Comparison of ENCODE assay signal across 25 cellular contexts in genomic region chr5:125848746-125849145, GRCh38.
"Had no signal": no experiment of that assay in that cellular context is flagged by ENCODE, and none has a peak within 500 bp of the region (broad histone marks: within the 10 kb centered on the region; RNA-seq: fewer than 3 reads in every experiment).

No MANE protein-coding gene starts in this region.

- H3K27me3 Mint-ChIP-seq: activated B cell treated with CpG ODN at 0.5 μM for 24 hours; activated CD4-positive, alpha-beta memory T cell treated with anti-CD3 and anti-CD28 coated beads for 36 hours; activated CD4-positive, alpha-beta T cell treated with anti-CD3 and anti-CD28 coated beads for 36 hours; activated naive CD8-positive, alpha-beta T cell treated with anti-CD3 and anti-CD28 coated beads, Interleukin-2, amount 10 ng/mL, durations not matched to agents 7 days and 5 days; naive thymus-derived CD8-positive, alpha-beta T cell had no signal

- FAIRE-seq: kidney had no signal

- H3K4me3 ChIP-seq: gastroesophageal sphincter, left lung, ovary, prostate gland, right atrium auricular region, upper lobe of left lung had no signal

- H3K36me3 ChIP-seq: gastroesophageal sphincter, left lung, neutrophil, ovary, prostate gland, right atrium auricular region, upper lobe of left lung had no signal

- H3K27me3 ChIP-seq: gastroesophageal sphincter, left lung, neutrophil, ovary, right atrium auricular region, upper lobe of left lung had no signal

- H3K36me3 Mint-ChIP-seq: activated CD4-positive, alpha-beta memory T cell treated with anti-CD3 and anti-CD28 coated beads for 36 hours; activated naive CD8-positive, alpha-beta T cell treated with anti-CD3 and anti-CD28 coated beads, Interleukin-2, amount 10 ng/mL, durations not matched to agents 7 days and 5 days; naive thymus-derived CD8-positive, alpha-beta T cell had no signal

- H3K4me1 Mint-ChIP-seq: activated B cell treated with CpG ODN at 0.5 μM for 24 hours; activated CD4-positive, alpha-beta T cell treated with anti-CD3 and anti-CD28 coated beads for 36 hours; activated naive CD8-positive, alpha-beta T cell treated with anti-CD3 and anti-CD28 coated beads, Interleukin-2, amount 10 ng/mL, durations not matched to agents 7 days and 5 days; mesothelial cell of epicardium; naive thymus-derived CD8-positive, alpha-beta T cell had no signal

- H3K9me3 ChIP-seq: gastroesophageal sphincter, neutrophil, ovary, prostate gland, right atrium auricular region, upper lobe of left lung had no signal

- DNase-seq: activated B cell treated with CpG ODN at 0.5 μM for 24 hours; activated CD4-positive, alpha-beta memory T cell treated with anti-CD3 and anti-CD28 coated beads for 36 hours; activated CD4-positive, alpha-beta T cell treated with anti-CD3 and anti-CD28 coated beads for 36 hours; activated naive CD4-positive, alpha-beta T cell treated with Interleukin-2 at 50 U/mL for 16 hours; activated naive CD8-positive, alpha-beta T cell treated with anti-CD3 and anti-CD28 coated beads, Interleukin-2, amount 10 ng/mL, durations not matched to agents 7 days and 5 days; activated T-cell treated with anti-CD3 and anti-CD28 coated beads, Interleukin-2, amount 50 U/mL, for 48 hours; amygdala; dermis blood vessel endothelial cell; effector CD8-positive, alpha-beta T cell; head of caudate nucleus; kidney; left lung; naive thymus-derived CD8-positive, alpha-beta T cell; ovary; stimulated activated CD4-positive, alpha-beta T cell treated with anti-CD3 and anti-CD28 coated beads, Interleukin-4, amount 100 ng/mL, for 24 hours; stimulated activated naive CD8-positive, alpha-beta T cell treated with anti-CD3 and anti-CD28 coated beads, Interleukin-15, Interleukin-2, amounts not matched to agents 100 U/mL and 50 U/mL, for 24 hours; T1000; upper lobe of left lung had no signal

- ATAC-seq: activated CD4-positive, alpha-beta T cell treated with anti-CD3 and anti-CD28 coated beads for 36 hours; esophagus mucosa; gastroesophageal sphincter; left lung; naive thymus-derived CD8-positive, alpha-beta T cell; stimulated activated naive CD8-positive, alpha-beta T cell treated with anti-CD3 and anti-CD28 coated beads, Interleukin-15, Interleukin-2, amounts not matched to agents 100 U/mL and 50 U/mL, for 24 hours had no signal

- H3K4me3 Mint-ChIP-seq: activated B cell treated with CpG ODN at 0.5 μM for 24 hours; activated CD4-positive, alpha-beta memory T cell treated with anti-CD3 and anti-CD28 coated beads for 36 hours; activated CD4-positive, alpha-beta T cell treated with anti-CD3 and anti-CD28 coated beads for 36 hours; activated naive CD8-positive, alpha-beta T cell treated with anti-CD3 and anti-CD28 coated beads, Interleukin-2, amount 10 ng/mL, durations not matched to agents 7 days and 5 days; mesothelial cell of epicardium; naive thymus-derived CD8-positive, alpha-beta T cell; T-helper 1 cell treated with Interleukin-12 subunit alpha and Interleukin-12 subunit beta and Interleukin-4 antibody, amounts not matched to agents 30 μg/mL and 1 μg/mL, for 36 hours had no signal

- H3K27ac ChIP-seq: gastroesophageal sphincter, left lung, neutrophil, ovary, prostate gland, right atrium auricular region, upper lobe of left lung had no signal

- H3K27ac Mint-ChIP-seq: activated B cell treated with CpG ODN at 0.5 μM for 24 hours; activated CD4-positive, alpha-beta memory T cell treated with anti-CD3 and anti-CD28 coated beads for 36 hours; activated CD4-positive, alpha-beta T cell treated with anti-CD3 and anti-CD28 coated beads for 36 hours; activated naive CD8-positive, alpha-beta T cell treated with anti-CD3 and anti-CD28 coated beads, Interleukin-2, amount 10 ng/mL, durations not matched to agents 7 days and 5 days; mesothelial cell of epicardium; naive thymus-derived CD8-positive, alpha-beta T cell; T-helper 1 cell treated with Interleukin-12 subunit alpha and Interleukin-12 subunit beta and Interleukin-4 antibody, amounts not matched to agents 30 μg/mL and 1 μg/mL, for 36 hours had no signal

- H3K4me1 ChIP-seq: gastroesophageal sphincter, left lung, prostate gland, right atrium auricular region, upper lobe of left lung had no signal
